ENCODE assay signal across 24 cellular contexts in genomic region chr2:236221798-236222197, GRCh38. TPM values are rescaled to one million over a fixed set of nuclear protein-coding genes. Genes with fewer than 3 reads are reported as not detected.
A peak's percentile ranks its signal among the peaks of the same experiment; 100 is the strongest.
DNase-seq lines count a peak whose midpoint lies in the region; ATAC-seq and TF ChIP-seq lines count a peak whose summit lies in the region.
"Had no signal": no experiment of that assay in that cellular context is flagged by ENCODE, and none has a peak within 500 bp of the region (broad histone marks: within the 10 kb centered on the region; RNA-seq: fewer than 3 reads in every experiment).

No MANE protein-coding gene starts in this region.

- H3K4me1 ChIP-seq in BLaER1 treated with 17β-estradiol and CSF1 and Interleukin-3, amounts not matched to agents 10 nM and 100 nM, result peaks cover 3 to 65% (median 48%) of the 10 kb centered on the region in 10 experiments; a peak in 18 of 20 replicates
- H3K4me1 ChIP-seq in esophagus muscularis mucosa (no peaks in the 10 kb centered on the region), GM23338 (ENCODE audit: insufficient read depth) (no peaks in the 10 kb centered on the region), mammary epithelial cell (ENCODE audit: insufficient read depth, low read length) (no peaks in the 10 kb centered on the region), gastrocnemius medialis (no peaks in the 10 kb centered on the region), tibial nerve (no peaks in the 10 kb centered on the region)
- H3K4me1 ChIP-seq: A549, BE2C had no signal

- H3K9me2 ChIP-seq in GM23338 (ENCODE audit: insufficient read depth), result no peaks in the 10 kb centered on the region

- TF ChIP-seq POLR2A in esophagus muscularis mucosa (IDR thresholded peaks at IDR 0.05; ENCODE audit: low read depth), result no peak
- TF ChIP-seq POLR2A in gastrocnemius medialis (IDR thresholded peaks at IDR 0.05), result no peak
- no peak for TF ChIP-seq POLR2A in tibial nerve (IDR thresholded peaks at IDR 0.05)

- peaks cover 0 to 4% (median 0%) of the 10 kb centered on the region in 11 experiments; a peak in 1 of 22 replicates for H3K36me3 ChIP-seq in BLaER1 treated with 17β-estradiol and CSF1 and Interleukin-3, amounts not matched to agents 10 nM and 100 nM
- no peaks in the 10 kb centered on the region for H3K36me3 ChIP-seq in esophagus muscularis mucosa
- H3K36me3 ChIP-seq in GM23338 (ENCODE audit: insufficient read depth), result peaks cover 7% of the 10 kb centered on the region
- no peaks in the 10 kb centered on the region for H3K36me3 ChIP-seq in mammary epithelial cell (ENCODE audit: insufficient read depth, low read length)
- H3K36me3 ChIP-seq in gastrocnemius medialis, result no peaks in the 10 kb centered on the region
- no peaks in the 10 kb centered on the region for H3K36me3 ChIP-seq in tibial nerve
- H3K36me3 ChIP-seq: BE2C had no signal

- peak overlapping the region in 4 of 11 experiments; percentile 15 to 40 (median 22); a peak in 5 of 22 replicates for H3K27ac ChIP-seq in BLaER1 treated with 17β-estradiol and CSF1 and Interleukin-3, amounts not matched to agents 10 nM and 100 nM
- no peak overlapping the region for H3K27ac ChIP-seq in esophagus muscularis mucosa (replicated peaks in 1 of 4)
- no peak overlapping the region for H3K27ac ChIP-seq in GM23338 (ENCODE audit: low read depth)
- H3K27ac ChIP-seq in mammary epithelial cell (ENCODE audit: insufficient read depth, low read depth, low read length), result no peak overlapping the region
- H3K27ac ChIP-seq in gastrocnemius medialis, result no peak overlapping the region
- no peak overlapping the region for H3K27ac ChIP-seq in tibial nerve
- H3K27ac ChIP-seq: A549, C4-2B, GM23248 had no signal

- H2AFZ ChIP-seq in GM23338 (no peak overlapping the region), mammary epithelial cell (ENCODE audit: low read depth, low read length) (no peak overlapping the region)
- H2AFZ ChIP-seq: GM23248 had no signal

- H3K27me3 Mint-ChIP-seq in GM23338 (ENCODE audit: insufficient read depth, low read depth, poor library complexity), result peaks cover 7% of the 10 kb centered on the region

- dilution Hi-C loops in mammary epithelial cell (cut with HindIII; ENCODE audit: low sequenced_read_pairs), result no loop called here

- CTCF ChIA-PET in mammary epithelial cell (lab: Charles Lee; ENCODE audit: low non-redundant PET), result no interaction called here

- DNase-seq in esophagus muscularis mucosa (ENCODE audit: extremely low spot score) (peak; percentile 80), retina (peak; percentile 16), GM23338 (ENCODE audit: low spot score) (no peak), mammary epithelial cell (no peak), gastrocnemius medialis (no peak), tibial nerve (ENCODE audit: low spot score in 2 of 2) (no peak)
- DNase-seq: 8988T; ACHN; AML-193; BE2C; CD4-positive, CD25-positive, alpha-beta regulatory T cell; CD8-positive, alpha-beta T cell; DMS 273 treated with DMSO at 0.1 percent for 48 hours; DMS79; EL; GDM1; GM23248; H9 had no signal

- H3K4me3 Mint-ChIP-seq in GM23338, result no peak overlapping the region
- H3K4me3 Mint-ChIP-seq: CD4-positive, CD25-positive, alpha-beta regulatory T cell; CD8-positive, alpha-beta T cell; H9 had no signal

- H3K9me3 Mint-ChIP-seq in GM23338, result peaks cover 27% of the 10 kb centered on the region

- no peaks in the 10 kb centered on the region; the same call in 2 of the 3 replicates for H3K4me1 Mint-ChIP-seq in GM23338
- H3K4me1 Mint-ChIP-seq: CD4-positive, CD25-positive, alpha-beta regulatory T cell had no signal

- no peak for TF ChIP-seq EP300 in esophagus muscularis mucosa (IDR thresholded peaks at IDR 0.05)
- no peak for TF ChIP-seq EP300 in tibial nerve (IDR thresholded peaks at IDR 0.05)

- H3K9ac ChIP-seq in BLaER1 treated with 17β-estradiol and CSF1 and Interleukin-3, amounts not matched to agents 10 nM and 100 nM, result peak overlapping the region in 4 of 11 experiments; percentile 1 to 32 (median 21); a peak in 3 of 22 replicates
- no peak overlapping the region for H3K9ac ChIP-seq in mammary epithelial cell (ENCODE audit: insufficient read depth, low read length)
- H3K9ac ChIP-seq: GM23248 had no signal

- no TSS peak for BruUV-seq in mammary epithelial cell (replicated peaks; lab: Mats Ljungman, UMichigan)

- H4K20me1 ChIP-seq in BLaER1 treated with 17β-estradiol and CSF1 and Interleukin-3, amounts not matched to agents 10 nM and 100 nM, result no peaks in the 10 kb centered on the region
- H4K20me1 ChIP-seq in GM23338 (replicated peaks; ENCODE audit: insufficient read depth) (no peaks in the 10 kb centered on the region), mammary epithelial cell (ENCODE audit: insufficient read depth, low read length) (no peaks in the 10 kb centered on the region)

- H3K9me3 ChIP-seq in BLaER1 treated with 17β-estradiol and CSF1 and Interleukin-3, amounts not matched to agents 10 nM and 100 nM (replicated peaks in 1 of 11), result peaks cover 22 to 30% (median 28%) of the 10 kb centered on the region in 11 experiments
- peaks cover 0 to 15% (median 11%) of the 10 kb centered on the region in 4 donors for H3K9me3 ChIP-seq in esophagus muscularis mucosa
- no peaks in the 10 kb centered on the region for H3K9me3 ChIP-seq in mammary epithelial cell (replicated peaks; ENCODE audit: insufficient read depth, low read length)
- H3K9me3 ChIP-seq in gastrocnemius medialis, result peaks cover 0 to 4% (median 0%) of the 10 kb centered on the region in 3 donors
- peaks cover 0 to 24% (median 4%) of the 10 kb centered on the region in 4 donors for H3K9me3 ChIP-seq in tibial nerve
- H3K9me3 ChIP-seq: BE2C had no signal

- in situ Hi-C loops in mammary epithelial cell (cut with MboI; ENCODE audit: low sequenced_read_pairs in 2 of 2), result no loop called here
- in situ Hi-C loops in gastrocnemius medialis (cut with MboI; ENCODE audit: low sequenced_read_pairs in 4 of 4), result no loop called here

- TF ChIP-seq CTCF in esophagus muscularis mucosa (IDR thresholded peaks at IDR 0.05) (no peak), GM23338 (conservative IDR thresholded peaks at IDR 0.05; ENCODE audit: low read depth in 2 of 2) (no peak), mammary epithelial cell (conservative IDR thresholded peaks at IDR 0.05 in 1 of 2, IDR thresholded peaks at IDR 0.05 in 1 of 2; ENCODE audit: extremely low read depth in 1 of 2, insufficient read depth in 1 of 2, low read depth in 1 of 2, low read length in 2 of 2) (no peak), gastrocnemius medialis (IDR thresholded peaks at IDR 0.05 in 4 of 5, conservative IDR thresholded peaks at IDR 0.05 in 1 of 5) (no peak), tibial nerve (IDR thresholded peaks at IDR 0.05) (no peak)

- H3K4me2 ChIP-seq in BLaER1 treated with 17β-estradiol and CSF1 and Interleukin-3, amounts not matched to agents 10 nM and 100 nM, result peak overlapping the region in 10 of 11 experiments; percentile 27 to 90 (median 76); a peak in 20 of 22 replicates
- H3K4me2 ChIP-seq in GM23338, result no peak overlapping the region
- H3K4me2 ChIP-seq in mammary epithelial cell (ENCODE audit: insufficient read depth, low read depth, low read length), result no peak overlapping the region
- H3K4me2 ChIP-seq: A549 had no signal

- H3K4me3 ChIP-seq in BLaER1 treated with 17β-estradiol and CSF1 and Interleukin-3, amounts not matched to agents 10 nM and 100 nM, result peak overlapping the region in 3 of 10 experiments; percentile 24 to 46 (median 25); a peak in 5 of 20 replicates
- H3K4me3 ChIP-seq in esophagus muscularis mucosa (no peak overlapping the region), GM23338 (no peak overlapping the region), mammary epithelial cell (replicated peaks in 1 of 3; ENCODE audit: insufficient read depth in 1 of 3, low read depth in 2 of 3, low read length in 3 of 3) (no peak overlapping the region), gastrocnemius medialis (no peak overlapping the region), tibial nerve (no peak overlapping the region)
- H3K4me3 ChIP-seq: A549, GM12878, GM23248 had no signal

- H3K79me2 ChIP-seq in GM23338 (replicated peaks; ENCODE audit: insufficient read depth) (no peaks in the 10 kb centered on the region), mammary epithelial cell (ENCODE audit: insufficient read depth, low read length) (no peaks in the 10 kb centered on the region)

- no peak overlapping the region for H3K27ac Mint-ChIP-seq in GM23338
- H3K27ac Mint-ChIP-seq: CD4-positive, CD25-positive, alpha-beta regulatory T cell; CD8-positive, alpha-beta T cell; H9 had no signal

- ATAC-seq in GM23338, result no peak
- no peak for ATAC-seq in gastrocnemius medialis
- ATAC-seq: A549; CD8-positive, alpha-beta T cell; GM12878; HCT116 had no signal

- 80% methylated on average over 8 of the region's 8 CpGs for WGBS in esophagus muscularis mucosa
- WGBS in mammary epithelial cell (ENCODE audit: low coverage, missing lambda C conversion rate), result 76% methylated on average over 8 of the region's 8 CpGs
- 86% methylated on average over 8 of the region's 8 CpGs for WGBS in tibial nerve, 2 donors

- no peaks in the 10 kb centered on the region; a peak in 1 of 22 replicates for H3K27me3 ChIP-seq in BLaER1 treated with 17β-estradiol and CSF1 and Interleukin-3, amounts not matched to agents 10 nM and 100 nM
- H3K27me3 ChIP-seq in esophagus muscularis mucosa (peaks cover 0 to 8% (median under 1%) of the 10 kb centered on the region in 4 donors), GM23338 (ENCODE audit: insufficient read depth) (no peaks in the 10 kb centered on the region), mammary epithelial cell (ENCODE audit: insufficient read depth, low read length) (no peaks in the 10 kb centered on the region), gastrocnemius medialis (no peaks in the 10 kb centered on the region), tibial nerve (no peaks in the 10 kb centered on the region)

- intact Hi-C loops in esophagus muscularis mucosa (cut with DNase I), result no loop called here
- intact Hi-C loops in mammary epithelial cell (cut with micrococcal nuclease), result no loop called here
- intact Hi-C loops in gastrocnemius medialis (cut with DNase I; ENCODE audit: low total_unique reads), result no loop called here

- no peaks in the 10 kb centered on the region for H3F3A ChIP-seq in GM23338 (replicated peaks; ENCODE audit: low read depth)

- H3K36me3 Mint-ChIP-seq in GM23338 (ENCODE audit: low read depth), result peaks cover 18% of the 10 kb centered on the region
- H3K36me3 Mint-ChIP-seq: CD4-positive, CD25-positive, alpha-beta regulatory T cell; CD8-positive, alpha-beta T cell had no signal

RNA-seq across cellular contexts. Expression of gene ASB18, which starts 42.4 kb away (rescaled TPM):
- total RNA-seq in esophagus muscularis mucosa (not detected), mammary epithelial cell (not detected), gastrocnemius medialis (under 1 TPM in 2 of 4 donors, not detected in 2; 0.16 to 0.17 TPM), tibial nerve (not detected)
- total RNA-seq in GM23338 (2014; rRNA removed; shearing (Covaris generic)), result not detected in 2 replicates
- polyA plus RNA-seq in GM23338 (2016; fragmentation: Nextera tagmentation; extraction: Ambion mirVana) (not detected in 2 replicates), mammary epithelial cell (not detected)
- not detected for polyA minus RNA-seq in mammary epithelial cell
- total RNA-seq: CD4-positive, CD25-positive, alpha-beta regulatory T cell; CD8-positive, alpha-beta T cell; GM12878; GM23248; H4; H9 had no signal
- polyA plus RNA-seq: A549; CD4-positive, CD25-positive, alpha-beta regulatory T cell; GM12878; GM23248 had no signal

RNA-seq across cellular contexts. Expression of gene GBX2, which starts 53.6 kb away (rescaled TPM):
- total RNA-seq in esophagus muscularis mucosa, result not detected
- 0.50 and 1.3 TPM in 2 replicates for total RNA-seq in GM23338 (2014; rRNA removed; shearing (Covaris generic))
- polyA plus RNA-seq in GM23338 (2016; fragmentation: Nextera tagmentation; extraction: Ambion mirVana), result 0.87 and 0.99 TPM in 2 replicates
- under 1 TPM; 0.17 to 0.38 TPM for total RNA-seq in mammary epithelial cell
- polyA plus RNA-seq in mammary epithelial cell, result not detected
- not detected for polyA minus RNA-seq in mammary epithelial cell
- total RNA-seq in gastrocnemius medialis, result not detected
- not detected for total RNA-seq in tibial nerve
- total RNA-seq: CD4-positive, CD25-positive, alpha-beta regulatory T cell; CD8-positive, alpha-beta T cell; GM12878; GM23248 had no signal
- polyA plus RNA-seq: CD4-positive, CD25-positive, alpha-beta regulatory T cell; GM12878; GM23248 had no signal

Comparison
In these comparisons a context has a peak if more than half of its experiments do, and no peak if none do; other contexts are left out.
1. H3K4me2 ChIP-seq: peak in BLaER1 treated with 17β-estradiol and CSF1 and Interleukin-3, amounts not matched to agents 10 nM and 100 nM (10 of 11); none in GM23338 (single experiment) and mammary epithelial cell (single experiment).
2. DNase-seq: peak in esophagus muscularis mucosa (single experiment) and retina (single experiment); none in GM23338 (single experiment), mammary epithelial cell (single experiment), gastrocnemius medialis (0 of 2) and tibial nerve (0 of 2).